ENCODE assay signal across 12 cellular contexts in genomic region chr10:4240641-4241197, GRCh38.
A peak's percentile ranks its signal among the peaks of the same experiment; 100 is the strongest.
DNase-seq lines count a peak whose midpoint lies in the region; ATAC-seq and TF ChIP-seq lines count a peak whose summit lies in the region.
"Had no signal": no experiment of that assay in that cellular context is flagged by ENCODE, and none has a peak within 500 bp of the region (broad histone marks: within the 10 kb centered on the region; RNA-seq: fewer than 3 reads in every experiment).

No MANE protein-coding gene starts in this region.

- no peak overlapping the region for H3K4me3 ChIP-seq in cardiac fibroblast (replicated peaks in 1 of 2; ENCODE audit: low read depth in 2 of 2, low read length in 2 of 2)
- peak overlapping the region; percentile 58 to 63 for H3K4me3 ChIP-seq in stomach smooth muscle (ENCODE audit: low read length in 2 of 2)

- H3K4me1 ChIP-seq in stomach smooth muscle (ENCODE audit: control insufficient read depth, insufficient read depth, low read length) = no peaks in the 10 kb centered on the region

- DNase-seq in HT1080 (ENCODE audit: low read depth) (peak; percentile 34), cardiac fibroblast (ENCODE audit: low read depth in 2 of 2) (peak; percentile 75 to 88), kidney tubule cell (ENCODE audit: low spot score) (peak; percentile 19), SHP77 treated with DMSO at 0.1 percent for 48 hours (lab: John Stamatoyannopoulos, UW) (no peak), RPMI8226 (no peak)
- DNase-seq in stimulated activated naive CD8-positive, alpha-beta T cell treated with anti-CD3 and anti-CD28 coated beads, Interleukin-15, Interleukin-2, amounts not matched to agents 100 U/mL and 50 U/mL, for 24 hours = no peak
- DNase-seq in stimulated activated CD4-positive, alpha-beta T cell treated with anti-CD3 and anti-CD28 coated beads, Interleukin-4, amount 100 ng/mL, for 1 hour = no peak
- DNase-seq: activated T-cell treated with anti-CD3 and anti-CD28 coated beads, Interleukin-2, amount 50 U/mL, for 24 hours; effector memory CD8-positive, alpha-beta T cell; NCI-H526 had no signal

- H3K36me3 ChIP-seq in stomach smooth muscle (ENCODE audit: control insufficient read depth in 2 of 2, insufficient read depth in 2 of 2, low read length in 2 of 2) = no peaks in the 10 kb centered on the region

- ATAC-seq in stimulated activated naive CD8-positive, alpha-beta T cell treated with anti-CD3 and anti-CD28 coated beads, Interleukin-15, Interleukin-2, amounts not matched to agents 100 U/mL and 50 U/mL, for 24 hours = no peak
- ATAC-seq: effector memory CD8-positive, alpha-beta T cell had no signal

- H3K27me3 ChIP-seq in stomach smooth muscle (ENCODE audit: control insufficient read depth in 1 of 2, insufficient read depth in 2 of 2, low read length in 2 of 2) = no peaks in the 10 kb centered on the region

- no peaks in the 10 kb centered on the region for H3K9me3 ChIP-seq in stomach smooth muscle (ENCODE audit: control insufficient read depth in 2 of 2, low read length in 2 of 2)

- no peak for TF ChIP-seq CTCF in cardiac fibroblast (IDR thresholded peaks at IDR 0.05; ENCODE audit: low read depth, low read length)

- peak overlapping the region; percentile 83 for H3K27ac ChIP-seq in stomach smooth muscle (ENCODE audit: low read length)
- H3K27ac ChIP-seq: KMS-11 had no signal

- H3K9ac ChIP-seq in stomach smooth muscle (ENCODE audit: low read length in 2 of 2) = peak overlapping the region in 1 of 2 donors; percentile 79
- H3K9ac ChIP-seq: KMS-11 had no signal

Comparison
In these comparisons a context has a peak if more than half of its experiments do, and no peak if none do; other contexts are left out.
1. DNase-seq: peak in HT1080 (single experiment), cardiac fibroblast (2 of 2) and kidney tubule cell (single experiment); none in stimulated activated naive CD8-positive, alpha-beta T cell treated with anti-CD3 and anti-CD28 coated beads, Interleukin-15, Interleukin-2, amounts not matched to agents 100 U/mL and 50 U/mL, for 24 hours (single experiment), SHP77 treated with DMSO at 0.1 percent for 48 hours (single experiment), RPMI8226 (single experiment) and stimulated activated CD4-positive, alpha-beta T cell treated with anti-CD3 and anti-CD28 coated beads, Interleukin-4, amount 100 ng/mL, for 1 hour (single experiment).
2. H3K4me3 ChIP-seq: peak in stomach smooth muscle (2 of 2); none in cardiac fibroblast (0 of 2).